8 cellular contexts compared by ENCODE assay signal in genomic region chr15:44537728-44538240, GRCh38. TPM values are rescaled to one million over a fixed set of nuclear protein-coding genes. Genes with fewer than 3 reads are reported as not detected.
DNase-seq lines count a peak whose midpoint lies in the region; ATAC-seq, FAIRE-seq and TF ChIP-seq lines count a peak whose summit lies in the region.

No MANE protein-coding gene starts in this region.

- H3K36me3 ChIP-seq in right atrium auricular region (no peaks in the 10 kb centered on the region), esophagus squamous epithelium (peaks cover 0 to 33% (median 4%) of the 10 kb centered on the region in 3 donors), pancreas (peaks cover 0 to 5% (median 0%) of the 10 kb centered on the region in 3 donors)

- TF ChIP-seq CTCF in right atrium auricular region (IDR thresholded peaks at IDR 0.05) (no peak), esophagus squamous epithelium (IDR thresholded peaks at IDR 0.05) (no peak), pancreas (IDR thresholded peaks at IDR 0.05) (no peak)

- peaks cover 0 to 53% of the 10 kb centered on the region in 2 donors for H3K4me1 ChIP-seq in right atrium auricular region
- peaks cover 11 to 77% (median 34%) of the 10 kb centered on the region in 3 donors for H3K4me1 ChIP-seq in esophagus squamous epithelium
- H3K4me1 ChIP-seq in pancreas = peaks cover 21 to 43% (median 35%) of the 10 kb centered on the region in 3 donors

- DNase-seq in right atrium auricular region (ENCODE audit: low spot score) (no peak), left cardiac atrium (no peak), T-helper 2 cell (peak in 3 of 5 experiments; percentile 12 to 71 (median 13)), esophagus squamous epithelium (lab: John Stamatoyannopoulos, UW) (no peak), pancreas (no peak), GM19238 (ENCODE audit: insufficient read length, low spot score) (no peak), SIG-M5 treated with dmso at 0.1 percent for 504 hours (lab: John Stamatoyannopoulos, UW; ENCODE audit: unreplicated experiment) (no peak)

- intact Hi-C loops in left cardiac atrium (cut with DNase I) (no loop called here), esophagus squamous epithelium (cut with DNase I) (no loop called here), pancreas (cut with DNase I) (no loop called here)

- no peaks in the 10 kb centered on the region for H3K9me3 ChIP-seq in right atrium auricular region
- H3K9me3 ChIP-seq in esophagus squamous epithelium = no peaks in the 10 kb centered on the region
- H3K9me3 ChIP-seq in pancreas = no peaks in the 10 kb centered on the region

- no peak for TF ChIP-seq POLR2A in esophagus squamous epithelium (IDR thresholded peaks at IDR 0.05)

- FAIRE-seq in pancreas (lab: Jason Lieb, UNC) = no peak

- H3K4me3 ChIP-seq in right atrium auricular region = peak overlapping the region; percentile 93 to 99
- peak overlapping the region; percentile 96 to 98 (median 98) for H3K4me3 ChIP-seq in esophagus squamous epithelium
- H3K4me3 ChIP-seq in pancreas = peak overlapping the region; percentile 73 to 95 (median 92)

- 8 to 9% methylated on average over 11 to 13 of the region's 13 CpGs for WGBS in esophagus squamous epithelium, 2 donors
- 2% methylated on average over 13 of the region's 13 CpGs for WGBS in pancreas, 2 donors

- peak overlapping the region; percentile 97 to 99 for H3K27ac ChIP-seq in right atrium auricular region
- H3K27ac ChIP-seq in esophagus squamous epithelium = peak overlapping the region; percentile 97 to 99 (median 98)
- H3K27ac ChIP-seq in pancreas = peak overlapping the region; percentile 93 to 99 (median 98)

- ATAC-seq in left cardiac atrium (no peak), pancreas (no peak), GM21360 (IDR thresholded peaks at IDR 0.05; ENCODE audit: unreplicated experiment) (no peak)

- H3K27me3 ChIP-seq in right atrium auricular region (no peaks in the 10 kb centered on the region), esophagus squamous epithelium (no peaks in the 10 kb centered on the region), pancreas (no peaks in the 10 kb centered on the region)

RNA-seq across cellular contexts. Expression of gene EIF3J, which starts 0.8 kb away (rescaled TPM):
- total RNA-seq in right atrium auricular region = 10 to 100 TPM; 27.2 to 34.5 TPM
- total RNA-seq in left cardiac atrium = 10 to 100 TPM; 59.3 to 77.0 TPM
- total RNA-seq in esophagus squamous epithelium = 10 to 100 TPM; 28.2 to 82.8 (median 58.6) TPM
- total RNA-seq in pancreas = 10 to 100 TPM; 37.8 to 88.2 (median 58.7) TPM
- polyA plus RNA-seq in pancreas = 10 to 100 TPM; 21.0 to 29.1 TPM

Comparison
In these comparisons a context has a peak if more than half of its experiments do, and no peak if none do; other contexts are left out.
1. DNase-seq: peak in T-helper 2 cell (3 of 5); none in right atrium auricular region (single experiment), left cardiac atrium (single experiment), esophagus squamous epithelium (single experiment), pancreas (0 of 6), GM19238 (single experiment) and SIG-M5 treated with dmso at 0.1 percent for 504 hours (single experiment).
2. Peak in every context shown above with its lines, with median percentiles within 50 percentile points of each other: H3K27ac ChIP-seq and H3K4me3 ChIP-seq.